ENCODE assay signal across 8 cellular contexts in genomic region chr14:67674480-67675218, GRCh38. TPM values are rescaled to one million over a fixed set of nuclear protein-coding genes. Genes with fewer than 3 reads are reported as not detected.
A peak's percentile ranks its signal among the peaks of the same experiment; 100 is the strongest.
DNase-seq lines count a peak whose midpoint lies in the region; ATAC-seq and TF ChIP-seq lines count a peak whose summit lies in the region.

TSS of gene VTI1B (minus strand) at chr14:67674632. CDS start at chr14:67674489, 143 bp downstream.

- peaks cover 56% of the 10 kb centered on the region for H3K4me1 Mint-ChIP-seq in activated naive CD4-positive, alpha-beta T cell treated with anti-CD3 and anti-CD28 coated beads, Interleukin-2, amount 50 U/mL, for 24 hours

- TF ChIP-seq CTCF in osteoblast (IDR thresholded peaks at IDR 0.05; ENCODE audit: extremely low read depth, low read depth, low read length) = peak; percentile 13
- peak; percentile 11 for TF ChIP-seq CTCF in thoracic aorta (IDR thresholded peaks at IDR 0.05)

- H2AFZ ChIP-seq in osteoblast (ENCODE audit: low read length) = peak within 1 kb of the TSS; percentile 99

- ATAC-seq in HG02571 (IDR thresholded peaks at IDR 0.05; ENCODE audit: unreplicated experiment) (peak; percentile 84), thoracic aorta (ENCODE audit: insufficient number of reproducible peaks, low FRiP score, low read depth) (peak; percentile 89)

- H3K36me3 Mint-ChIP-seq in activated naive CD4-positive, alpha-beta T cell treated with anti-CD3 and anti-CD28 coated beads, Interleukin-2, amount 50 U/mL, for 24 hours = no peaks in the 10 kb centered on the region

- H3K9me3 ChIP-seq in osteoblast (ENCODE audit: low read depth, low read length) (no peaks in the 10 kb centered on the region), thoracic aorta (no peaks in the 10 kb centered on the region)

- H3K79me2 ChIP-seq in osteoblast (ENCODE audit: insufficient read depth, low read length) = peaks cover 69% of the 10 kb centered on the region

- H3K27me3 ChIP-seq in osteoblast (ENCODE audit: insufficient read depth, low read length) = no peaks in the 10 kb centered on the region
- H3K27me3 ChIP-seq in thoracic aorta (replicated peaks; ENCODE audit: insufficient read depth) = no peaks in the 10 kb centered on the region

- no peaks in the 10 kb centered on the region for H3K27me3 Mint-ChIP-seq in activated naive CD4-positive, alpha-beta T cell treated with anti-CD3 and anti-CD28 coated beads, Interleukin-2, amount 50 U/mL, for 24 hours

- peak within 1 kb of the TSS; percentile 96 for H3K4me2 ChIP-seq in osteoblast (ENCODE audit: insufficient read depth, low read length)

- peak within 1 kb of the TSS; percentile 95 for H3K4me3 ChIP-seq in osteoblast (ENCODE audit: insufficient read depth, low read length)
- H3K4me3 ChIP-seq in thoracic aorta = peak within 1 kb of the TSS; percentile 87

- peak within 1 kb of the TSS; percentile 96 for H3K27ac Mint-ChIP-seq in activated naive CD4-positive, alpha-beta T cell treated with anti-CD3 and anti-CD28 coated beads, Interleukin-2, amount 50 U/mL, for 24 hours

- DNase-seq in NAMALWA (ENCODE audit: low spot score) (peak; percentile 75), SKM-1 (lab: John Stamatoyannopoulos, UW; ENCODE audit: unreplicated experiment) (peak; percentile 24), glomerular visceral epithelial cell (ENCODE audit: extremely low spot score) (peak; percentile 75), osteoblast (ENCODE audit: insufficient read length, low spot score, missing footprints) (peak; percentile 95), thoracic aorta (ENCODE audit: low spot score) (peak; percentile 13)

- peaks cover 11% of the 10 kb centered on the region for H3K4me1 ChIP-seq in osteoblast (ENCODE audit: insufficient read depth, low read length)
- peaks cover 22 to 40% of the 10 kb centered on the region in 2 donors for H3K4me1 ChIP-seq in thoracic aorta (ENCODE audit: control insufficient read depth in 1 of 2, low read depth in 2 of 2)

- H3K9me3 Mint-ChIP-seq in activated naive CD4-positive, alpha-beta T cell treated with anti-CD3 and anti-CD28 coated beads, Interleukin-2, amount 50 U/mL, for 24 hours = no peaks in the 10 kb centered on the region

- H3K4me3 Mint-ChIP-seq in activated naive CD4-positive, alpha-beta T cell treated with anti-CD3 and anti-CD28 coated beads, Interleukin-2, amount 50 U/mL, for 24 hours = peak within 1 kb of the TSS; percentile 96

- H3K27ac ChIP-seq in osteoblast (ENCODE audit: low read depth, low read length) (peak within 1 kb of the TSS; percentile 98), thoracic aorta (peak within 1 kb of the TSS; percentile 98 to 99)

- peaks cover 20% of the 10 kb centered on the region for H3K36me3 ChIP-seq in osteoblast (ENCODE audit: insufficient read depth, low read length)
- H3K36me3 ChIP-seq in thoracic aorta = no peaks in the 10 kb centered on the region

- peaks cover 31% of the 10 kb centered on the region for H4K20me1 ChIP-seq in osteoblast (ENCODE audit: insufficient read depth, low read length)

- peak; percentile 67 for TF ChIP-seq POLR2A in GM10847 (IDR thresholded peaks at IDR 0.05; ENCODE audit: extremely low read depth, insufficient read length)

RNA-seq across cellular contexts. Expression of gene VTI1B, which starts in this region (rescaled TPM):
- 64.1 and 66.6 TPM in 2 replicates for total RNA-seq in osteoblast
- 10 to 100 TPM; 47.9 to 58.3 TPM for total RNA-seq in thoracic aorta

Comparison
In these comparisons a context has a peak if more than half of its experiments do, and no peak if none do; other contexts are left out.
1. Peak in every context shown above with its lines: DNase-seq, ATAC-seq, H3K4me3 ChIP-seq and H3K27ac ChIP-seq.
2. DNase-seq: peak in every context shown above with its lines; median percentile 95 in osteoblast; 75 in NAMALWA; 75 in glomerular visceral epithelial cell; 24 in SKM-1; 13 in thoracic aorta.